In genomic region chr17:40618754-40619625, GRCh38 we compare ENCODE assay signal across 1 cellular context.
A peak's percentile ranks its signal among the peaks of the same experiment; 100 is the strongest.
TF ChIP-seq lines count a peak whose summit lies in the region.

No MANE protein-coding gene starts in this region.

TF ChIP-seq in HepG2, 621 proteins besides CTCF, POLR2A, EP300 and RAD21 (continued from another document and continues in another):
- TF ChIP-seq SMAD9 (CRISPR knock-in tag; IDR thresholded peaks at IDR 0.05) (no peak), ZKSCAN5 (CRISPR knock-in tag; IDR thresholded peaks at IDR 0.05) (no peak), NONO (IDR thresholded peaks at IDR 0.05) (no peak), NONO (CRISPR knock-in tag; conservative IDR thresholded peaks at IDR 0.05) (no peak), XBP1 (CRISPR knock-in tag; IDR thresholded peaks at IDR 0.05) (no peak), ZSCAN9 (CRISPR knock-in tag; IDR thresholded peaks at IDR 0.05; ENCODE audit: borderline replicate concordance) (no peak), RBM22 (optimal IDR thresholded peaks at IDR 0.05; ENCODE audit: low read length) (no peak), ZFYVE20 (CRISPR knock-in tag; IDR thresholded peaks at IDR 0.05; ENCODE audit: borderline replicate concordance, low read depth) (no peak), PCBP2 (optimal IDR thresholded peaks at IDR 0.05; ENCODE audit: low read depth, low read length, poor library complexity, severe bottlenecking) (no peak), ZNF138 (CRISPR knock-in tag; IDR thresholded peaks at IDR 0.05; ENCODE audit: low read depth) (0 out of 2 replicates have a peak, but pooled peaks have one; percentile 24), ZBTB37 (CRISPR knock-in tag; IDR thresholded peaks at IDR 0.05) (no peak), MATR3 (CRISPR knock-in tag; IDR thresholded peaks at IDR 0.05) (no peak), ZNF282 (IDR thresholded peaks at IDR 0.05; ENCODE audit: partially characterized antibody) (no peak), SRSF9 (IDR thresholded peaks at IDR 0.05; ENCODE audit: borderline replicate concordance, insufficient read depth, low read depth, low read length, poor library complexity, severe bottlenecking) (no peak), KDM2A (CRISPR knock-in tag; IDR thresholded peaks at IDR 0.05; ENCODE audit: borderline replicate concordance, low read depth) (no peak; the same call in 1 of the 2 replicates), MTF1 (CRISPR knock-in tag; IDR thresholded peaks at IDR 0.05) (no peak), KLF13 (CRISPR knock-in tag; IDR thresholded peaks at IDR 0.05) (no peak), TGIF2 (CRISPR knock-in tag; IDR thresholded peaks at IDR 0.05) (no peak; the same call in 1 of the 2 replicates), ZSCAN12 (CRISPR knock-in tag; IDR thresholded peaks at IDR 0.05) (no peak), SOX6 (IDR thresholded peaks at IDR 0.05) (no peak), SOX6 (CRISPR knock-in tag; IDR thresholded peaks at IDR 0.05) (no peak), PRDM4 (CRISPR knock-in tag; IDR thresholded peaks at IDR 0.05; ENCODE audit: borderline replicate concordance) (no peak), ZNF674 (CRISPR knock-in tag; IDR thresholded peaks at IDR 0.05; ENCODE audit: low read depth) (no peak), KDM6A (CRISPR knock-in tag; IDR thresholded peaks at IDR 0.05; ENCODE audit: low read depth) (peak; percentile 82; the same call in 1 of the 2 replicates), GPN1 (CRISPR knock-in tag; IDR thresholded peaks at IDR 0.05; ENCODE audit: borderline replicate concordance) (no peak), ZKSCAN1 (IDR thresholded peaks at IDR 0.05; ENCODE audit: low read length) (no peak), SIN3B (IDR thresholded peaks at IDR 0.05; ENCODE audit: low read length) (no peak), ZNF614 (CRISPR knock-in tag; IDR thresholded peaks at IDR 0.05; ENCODE audit: borderline replicate concordance) (0 out of 2 replicates have a peak, but pooled peaks have one; percentile 10), MED1 (CRISPR knock-in tag; IDR thresholded peaks at IDR 0.05) (0 out of 2 replicates have a peak, but pooled peaks have one; percentile 41), GTF3A (CRISPR knock-in tag; conservative IDR thresholded peaks at IDR 0.05) (no peak), FOSL2 (CRISPR knock-in tag; IDR thresholded peaks at IDR 0.05) (no peak), PRDM15 (CRISPR knock-in tag; IDR thresholded peaks at IDR 0.05) (no peak), AHDC1 (CRISPR knock-in tag; IDR thresholded peaks at IDR 0.05; ENCODE audit: borderline replicate concordance) (peak; percentile 56; the same call in 1 of the 2 replicates), PITX1 (CRISPR knock-in tag; IDR thresholded peaks at IDR 0.05) (peak; percentile 40; the same call in 1 of the 2 replicates), THAP7 (CRISPR knock-in tag; IDR thresholded peaks at IDR 0.05) (no peak), DRAP1 (CRISPR knock-in tag; IDR thresholded peaks at IDR 0.05) (no peak), GABPB1 (CRISPR knock-in tag; IDR thresholded peaks at IDR 0.05) (peak; percentile 21; the same call in 1 of the 2 replicates), ZBTB21 (CRISPR knock-in tag; IDR thresholded peaks at IDR 0.05) (no peak), REL (CRISPR knock-in tag; conservative IDR thresholded peaks at IDR 0.05) (no peak), HDAC2 (CRISPR knock-in tag; IDR thresholded peaks at IDR 0.05) (peak; percentile 45; the same call in 1 of the 2 replicates), HNF1A (IDR thresholded peaks at IDR 0.05; ENCODE audit: low read depth) (no peak), HNF1A (CRISPR knock-in tag; IDR thresholded peaks at IDR 0.05; ENCODE audit: borderline replicate concordance) (no peak), TEAD2 (CRISPR knock-in tag; IDR thresholded peaks at IDR 0.05) (no peak), ZBTB2 (CRISPR knock-in tag; IDR thresholded peaks at IDR 0.05; ENCODE audit: low read depth) (no peak), ETV5 (CRISPR knock-in tag; IDR thresholded peaks at IDR 0.05; ENCODE audit: borderline replicate concordance) (peak; percentile 45; the same call in 1 of the 2 replicates), ARNT (IDR thresholded peaks at IDR 0.05) (no peak), FOXJ3 (CRISPR knock-in tag; IDR thresholded peaks at IDR 0.05; ENCODE audit: borderline replicate concordance) (no peak), SALL2 (CRISPR knock-in tag; IDR thresholded peaks at IDR 0.05) (no peak)
